20 cellular contexts compared by ENCODE assay signal in the genomic region with DNA sequence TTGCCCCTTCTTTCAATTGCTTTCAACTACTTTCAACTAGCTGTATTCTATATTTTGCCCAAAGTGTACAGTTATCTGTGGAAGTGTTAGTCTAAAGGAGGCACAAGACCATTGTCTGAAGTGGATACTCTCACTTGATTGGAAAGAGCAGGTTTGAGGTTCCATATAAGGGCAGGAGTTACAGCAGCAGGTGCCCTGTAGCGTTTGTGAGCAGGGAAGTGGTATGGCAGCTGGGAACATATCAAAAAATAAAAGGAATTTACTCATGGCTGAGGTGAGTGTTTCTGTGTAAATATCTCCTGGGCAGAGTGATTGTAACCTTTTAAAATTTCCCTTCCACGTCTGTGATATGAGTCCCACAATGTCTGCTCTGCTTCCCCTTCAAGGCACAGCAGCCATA. TPM values are rescaled to one million over a fixed set of nuclear protein-coding genes. Genes with fewer than 3 reads are reported as not detected.
DNase-seq lines count a peak whose midpoint lies in the region; FAIRE-seq and TF ChIP-seq lines count a peak whose summit lies in the region.
"Had no signal": no experiment of that assay in that cellular context is flagged by ENCODE, and none has a peak within 500 bp of the region (broad histone marks: within the 10 kb centered on the region; RNA-seq: fewer than 3 reads in every experiment).

No MANE protein-coding gene starts in this region.

- no peak for TF ChIP-seq CTCF in GM06990 (IDR thresholded peaks at IDR 0.05; ENCODE audit: insufficient read depth, low read length, poor library complexity, severe bottlenecking)
- TF ChIP-seq CTCF in osteoblast (IDR thresholded peaks at IDR 0.05; ENCODE audit: extremely low read depth, low read depth, low read length), result no peak

- no peak for DNase-seq in GM06990 (ENCODE audit: extremely low read depth, insufficient read length)
- peak; percentile 64 for DNase-seq in NCI-H1092 treated with DMSO at 0.1 percent for 48 hours (lab: John Stamatoyannopoulos, UW)
- peak; percentile 57 for DNase-seq in NCI-H69 (lab: John Stamatoyannopoulos, UW)
- peak; percentile 36 for DNase-seq in myocyte (ENCODE audit: low read depth)
- no peak for DNase-seq in ureter (ENCODE audit: low spot score)
- no peak for DNase-seq in osteoblast (ENCODE audit: insufficient read length, low spot score, missing footprints)
- DNase-seq in NCI-H2227 (lab: John Stamatoyannopoulos, UW; ENCODE audit: unreplicated experiment), result no peak
- no peak for DNase-seq in frontal cortex (ENCODE audit: low spot score in 2 of 2)
- DNase-seq: activated B cell treated with CpG ODN at 0.5 μM for 24 hours; activated CD4-positive, alpha-beta T cell treated with anti-CD3 and anti-CD28 coated beads, Interleukin-2, amount 50 U/mL, for 4 hours; activated CD8-positive, alpha-beta memory T cell treated with anti-CD3 and anti-CD28 coated beads, Interleukin-2, amount 50 U/mL, for 4 hours; DMS 273 treated with DMSO at 0.1 percent for 48 hours; GF-D8; Karpas-422; occipital lobe; small intestine; stimulated activated CD4-positive, alpha-beta T cell treated with anti-CD3 and anti-CD28 coated beads, Interleukin-2, amount 100 ng/mL, for 24 hours; T1000; testis had no signal

- no peaks in the 10 kb centered on the region for H3K9me3 ChIP-seq in osteoblast (ENCODE audit: low read depth, low read length)
- H3K9me3 ChIP-seq: testis had no signal

- no peaks in the 10 kb centered on the region for H3K4me1 ChIP-seq in osteoblast (ENCODE audit: insufficient read depth, low read length)
- H3K4me1 ChIP-seq: testis had no signal

- H2AFZ ChIP-seq in osteoblast (ENCODE audit: low read length), result no peak overlapping the region

- H3K27me3 ChIP-seq in GM06990 (replicated peaks; ENCODE audit: control insufficient read depth, insufficient read depth, low read length) (no peaks in the 10 kb centered on the region), osteoblast (ENCODE audit: insufficient read depth, low read length) (no peaks in the 10 kb centered on the region)
- H3K27me3 ChIP-seq: testis had no signal

- no peak overlapping the region for H3K4me2 ChIP-seq in osteoblast (ENCODE audit: insufficient read depth, low read length)

- H3K36me3 ChIP-seq in GM06990 (ENCODE audit: control insufficient read depth, insufficient read depth, low read length) (no peaks in the 10 kb centered on the region), osteoblast (ENCODE audit: insufficient read depth, low read length) (no peaks in the 10 kb centered on the region)

- FAIRE-seq in frontal cortex (lab: Jason Lieb, UNC), result no peak
- FAIRE-seq: small intestine had no signal

- H3K79me2 ChIP-seq in osteoblast (ENCODE audit: insufficient read depth, low read length), result no peaks in the 10 kb centered on the region

- peak overlapping the region; percentile 25 for H3K4me3 ChIP-seq in GM06990 (replicated peaks; ENCODE audit: low read depth, low read length)
- H3K4me3 ChIP-seq in osteoblast (ENCODE audit: insufficient read depth, low read length), result no peak overlapping the region
- H3K4me3 ChIP-seq: coronary artery, testis had no signal

- no peak overlapping the region for H3K27ac ChIP-seq in osteoblast (ENCODE audit: low read depth, low read length)
- H3K27ac ChIP-seq: coronary artery, testis had no signal

- no peaks in the 10 kb centered on the region for H4K20me1 ChIP-seq in osteoblast (ENCODE audit: insufficient read depth, low read length)

RNA-seq across cellular contexts. Expression of gene DNAJC13, which starts 38.5 kb away (rescaled TPM):
- total RNA-seq in myocyte (36.6 and 46.4 TPM in 2 replicates), ureter (68.3 TPM), osteoblast (94.0 and 116 TPM in 2 replicates), frontal cortex (71.3 TPM)
- polyA plus RNA-seq in myocyte (2012), result 14.5 TPM

Comparison
In these comparisons a context has a peak if more than half of its experiments do, and no peak if none do; other contexts are left out.
1. DNase-seq: peak in NCI-H1092 treated with DMSO at 0.1 percent for 48 hours (single experiment), NCI-H69 (single experiment) and myocyte (single experiment); none in GM06990 (single experiment), ureter (single experiment), osteoblast (single experiment), NCI-H2227 (single experiment) and frontal cortex (0 of 2).